ENCODE assay signal across 14 cellular contexts in genomic region chr15:99550077-99550476, GRCh38.
"Had no signal": no experiment of that assay in that cellular context is flagged by ENCODE, and none has a peak within 500 bp of the region (broad histone marks: within the 10 kb centered on the region; RNA-seq: fewer than 3 reads in every experiment).

No MANE protein-coding gene starts in this region.

- H3K4me3 Mint-ChIP-seq: memory B cell; naive thymus-derived CD4-positive, alpha-beta T cell had no signal

- H3K36me3 Mint-ChIP-seq: memory B cell; naive thymus-derived CD4-positive, alpha-beta T cell had no signal

- H3K27me3 Mint-ChIP-seq: memory B cell; naive thymus-derived CD4-positive, alpha-beta T cell had no signal

- H3K27ac Mint-ChIP-seq: memory B cell; naive thymus-derived CD4-positive, alpha-beta T cell had no signal

- H3K9me3 Mint-ChIP-seq: memory B cell; naive thymus-derived CD4-positive, alpha-beta T cell had no signal

- DNase-seq: activated CD4-positive, CD25-positive, alpha-beta regulatory T cell treated with anti-CD3 and anti-CD28 coated beads, Interleukin-2, amount 50 U/mL, for 72 hours; activated naive CD4-positive, alpha-beta T cell treated with anti-CD3 and anti-CD28 coated beads, Interleukin-2, amount 50 U/mL, for 16 hours; amniotic stem cell; caudate nucleus; colonic mucosa; kidney; left ventricle myocardium superior; mucosa of descending colon; naive thymus-derived CD4-positive, alpha-beta T cell; pancreas; SW 1271; tibial artery had no signal

- ATAC-seq: left ventricle myocardium superior; mucosa of descending colon; naive thymus-derived CD4-positive, alpha-beta T cell; pancreas; sciatic nerve had no signal
